ENCODE assay signal across 21 cellular contexts in genomic region chr6:95159557-95159956, GRCh38.
"Had no signal": no experiment of that assay in that cellular context is flagged by ENCODE, and none has a peak within 500 bp of the region (broad histone marks: within the 10 kb centered on the region; RNA-seq: fewer than 3 reads in every experiment).

No MANE protein-coding gene starts in this region.

- DNase-seq: cortex of kidney; dermis blood vessel endothelial cell; dorsolateral prefrontal cortex; effector CD4-positive, alpha-beta T cell; effector CD8-positive, alpha-beta T cell; effector memory CD4-positive, alpha-beta T cell; effector memory CD8-positive, alpha-beta T cell; endodermal cell; erythroblast; esophagus squamous epithelium; foreskin fibroblast; foreskin keratinocyte; foreskin melanocyte; gastrocnemius medialis; glutamatergic neuron; head of caudate nucleus; heart left ventricle; heart right ventricle; hippocampal formation had no signal

- ATAC-seq: effector memory CD8-positive, alpha-beta T cell; esophagus mucosa; foreskin keratinocyte; gastrocnemius medialis; gastroesophageal sphincter; heart left ventricle; heart right ventricle had no signal
